16 cellular contexts compared by ENCODE assay signal in genomic region chr1:159196543-159196942, GRCh38. TPM values are rescaled to one million over a fixed set of nuclear protein-coding genes. Genes with fewer than 3 reads are reported as not detected.
DNase-seq lines count a peak whose midpoint lies in the region; ATAC-seq, FAIRE-seq and TF ChIP-seq lines count a peak whose summit lies in the region.
"Had no signal": no experiment of that assay in that cellular context is flagged by ENCODE, and none has a peak within 500 bp of the region (broad histone marks: within the 10 kb centered on the region; RNA-seq: fewer than 3 reads in every experiment).

No MANE protein-coding gene starts in this region.

- H3K9me3 Mint-ChIP-seq in Calu3 (ENCODE audit: low read depth, unreplicated experiment) = no peaks in the 10 kb centered on the region
- H3K9me3 Mint-ChIP-seq in T-cell = no peaks in the 10 kb centered on the region
- H3K9me3 Mint-ChIP-seq: activated CD4-positive, alpha-beta memory T cell treated with anti-CD3 and anti-CD28 coated beads for 36 hours had no signal

- peak; percentile 25 for TF ChIP-seq CTCF in Calu3 (IDR thresholded peaks at IDR 0.05; ENCODE audit: unreplicated experiment)
- peak in 2 of 3 experiments; percentile 28 to 44; a peak in 3 of 6 replicates for TF ChIP-seq CTCF in HCT116 (IDR thresholded peaks at IDR 0.05 in 2 of 3, conservative IDR thresholded peaks at IDR 0.05 in 1 of 3; ENCODE audit: borderline replicate concordance in 1 of 3, insufficient read depth in 1 of 3, low read depth in 2 of 3, low read length in 2 of 3)
- peak; percentile 8; the same call in 1 of the 2 replicates for TF ChIP-seq CTCF in WI38 (IDR thresholded peaks at IDR 0.05; ENCODE audit: low read depth, low read length)
- TF ChIP-seq CTCF in keratinocyte (optimal IDR thresholded peaks at IDR 0.05 in 1 of 3, IDR thresholded peaks at IDR 0.05 in 1 of 3, conservative IDR thresholded peaks at IDR 0.05 in 1 of 3; ENCODE audit: extremely low read depth in 1 of 3, insufficient read depth in 2 of 3, low read length in 3 of 3) = peak in 2 of 3 experiments; percentile 35 to 40

- DNase-seq in Calu3 (no peak), HCT116 (ENCODE audit: low read depth, low spot score) (no peak), keratinocyte (ENCODE audit: low read depth, low spot score) (no peak), NOMO-1 treated with dmso at 0.1 percent for 144 hours (lab: John Stamatoyannopoulos, UW; ENCODE audit: unreplicated experiment) (no peak), T-cell (no peak)
- DNase-seq: activated CD4-positive, alpha-beta memory T cell treated with anti-CD3 and anti-CD28 coated beads for 36 hours; activated naive CD4-positive, alpha-beta T cell treated with anti-CD3 and anti-CD28 coated beads, Interleukin-2, amount 50 U/mL, for 16 hours; cortex of kidney; NCI-H1092 treated with DMSO at 0.1 percent for 48 hours; NCI-H526 treated with DMSO at 0.1 percent for 48 hours; pancreas; stimulated activated CD4-positive, alpha-beta T cell treated with anti-CD3 and anti-CD28 coated beads, Interleukin-1b, Interleukin-23, amount 100 ng/mL, for 48 hours; stimulated activated naive CD4-positive, alpha-beta T cell had no signal

- H3K4me1 ChIP-seq in HCT116 (ENCODE audit: control insufficient read depth in 1 of 2, insufficient read depth in 2 of 2, low read length in 2 of 2) = no peaks in the 10 kb centered on the region
- H3K4me1 ChIP-seq in keratinocyte (ENCODE audit: control insufficient read depth, extremely low read depth, insufficient read depth, low read length) = no peaks in the 10 kb centered on the region
- H3K4me1 ChIP-seq: pancreas had no signal

- H3K27me3 Mint-ChIP-seq in Calu3 (ENCODE audit: unreplicated experiment) (peaks cover 93% of the 10 kb centered on the region), T-cell (peaks cover 34 to 45% of the 10 kb centered on the region in 2 donors)

- H3K4me3 Mint-ChIP-seq in Calu3 (ENCODE audit: low read depth, unreplicated experiment) (no peak overlapping the region), T-cell (no peak overlapping the region)
- H3K4me3 Mint-ChIP-seq: activated CD4-positive, alpha-beta memory T cell treated with anti-CD3 and anti-CD28 coated beads for 36 hours had no signal

- H3K9me1 ChIP-seq in keratinocyte (ENCODE audit: control insufficient read depth, extremely low read depth, insufficient read depth, low read length) = no peaks in the 10 kb centered on the region

- H3K27me3 ChIP-seq in HCT116 (ENCODE audit: insufficient read depth, low read length) = peaks cover 14% of the 10 kb centered on the region; the same call in 1 of the 2 replicates
- H3K27me3 ChIP-seq in keratinocyte (ENCODE audit: control insufficient read depth, extremely low read depth, insufficient read depth, low read length) = peaks cover 23% of the 10 kb centered on the region
- H3K27me3 ChIP-seq: pancreas had no signal

- H3K36me3 ChIP-seq in HCT116 (ENCODE audit: control insufficient read depth in 1 of 2, insufficient read depth in 2 of 2, low read length in 2 of 2) = no peaks in the 10 kb centered on the region
- H3K36me3 ChIP-seq in keratinocyte (ENCODE audit: control insufficient read depth in 2 of 2, extremely low read depth in 1 of 2, insufficient read depth in 2 of 2, low read length in 2 of 2) = no peaks in the 10 kb centered on the region
- H3K36me3 ChIP-seq: pancreas had no signal

- H3K9ac ChIP-seq in HCT116 (ENCODE audit: low read length) = no peak overlapping the region
- no peak overlapping the region for H3K9ac ChIP-seq in keratinocyte (ENCODE audit: control insufficient read depth, extremely low read depth, insufficient read depth, low read length)

- BruUV-seq in Calu3 (replicated peaks; lab: Mats Ljungman, UMichigan) (no TSS peak), HCT116 (replicated peaks; lab: Mats Ljungman, UMichigan) (no TSS peak)

- H3K4me2 ChIP-seq in HCT116 (ENCODE audit: low read length) = no peak overlapping the region
- no peak overlapping the region for H3K4me2 ChIP-seq in keratinocyte (ENCODE audit: control insufficient read depth, extremely low read depth, insufficient read depth, low read depth, low read length)

- H3K36me3 Mint-ChIP-seq in Calu3 (ENCODE audit: insufficient read depth, unreplicated experiment) = peaks cover 6% of the 10 kb centered on the region
- no peaks in the 10 kb centered on the region for H3K36me3 Mint-ChIP-seq in T-cell
- H3K36me3 Mint-ChIP-seq: activated CD4-positive, alpha-beta memory T cell treated with anti-CD3 and anti-CD28 coated beads for 36 hours had no signal

- H3K27ac Mint-ChIP-seq in Calu3 (ENCODE audit: unreplicated experiment) (no peak overlapping the region), T-cell (no peak overlapping the region)
- H3K27ac Mint-ChIP-seq: activated CD4-positive, alpha-beta memory T cell treated with anti-CD3 and anti-CD28 coated beads for 36 hours had no signal

- dilution Hi-C loops in keratinocyte (cut with MboI; ENCODE audit: extremely low pct_ligation_motif_present, low sequenced_read_pairs) = no loop called here

- H4K20me1 ChIP-seq in HCT116 (ENCODE audit: insufficient read depth) (no peaks in the 10 kb centered on the region), keratinocyte (ENCODE audit: control insufficient read depth, extremely low read depth, insufficient read depth, low read length) (no peaks in the 10 kb centered on the region)

- RAD21 ChIA-PET in HCT116 (lab: Charles Lee; ENCODE audit: low non-redundant PET in 1 of 2, low total read pairs in 2 of 2, uncharacterized antibody in 2 of 2, unreplicated experiment in 2 of 2) = no interaction called here

- H3K79me2 ChIP-seq in HCT116 (ENCODE audit: insufficient read depth, low read length) = no peaks in the 10 kb centered on the region
- no peaks in the 10 kb centered on the region for H3K79me2 ChIP-seq in keratinocyte (ENCODE audit: control insufficient read depth, insufficient read depth, low read length)

- no peak for FAIRE-seq in keratinocyte (lab: Jason Lieb, UNC)
- FAIRE-seq: pancreas had no signal

- H3K4me1 Mint-ChIP-seq in Calu3 (ENCODE audit: low read depth, unreplicated experiment) (no peaks in the 10 kb centered on the region), T-cell (peaks cover 0 to 12% (median 3%) of the 10 kb centered on the region in 3 donors)

- H2AFZ ChIP-seq in HCT116 (ENCODE audit: low read depth, low read length, poor library complexity, severe bottlenecking) (no peak overlapping the region), keratinocyte (ENCODE audit: control insufficient read depth, low read length) (no peak overlapping the region)

- H3K27ac ChIP-seq in HCT116 (ENCODE audit: low read depth, low read length) (no peak overlapping the region), keratinocyte (ENCODE audit: control insufficient read depth, insufficient read depth, low read length) (no peak overlapping the region)
- H3K27ac ChIP-seq: pancreas had no signal

- TF ChIP-seq POLR2A in HCT116 (IDR thresholded peaks at IDR 0.05; ENCODE audit: borderline replicate concordance, extremely low read depth, insufficient read depth, insufficient read length) = no peak

- no peak overlapping the region for H3K4me3 ChIP-seq in HCT116 (replicated peaks in 1 of 2; ENCODE audit: low read depth in 1 of 2, low read length in 2 of 2)
- H3K4me3 ChIP-seq in WI38 (ENCODE audit: low read depth, low read length) = no peak overlapping the region
- no peak overlapping the region for H3K4me3 ChIP-seq in keratinocyte (ENCODE audit: control insufficient read depth in 2 of 3, extremely low read depth in 1 of 3, insufficient read depth in 2 of 3, low read depth in 1 of 3, low read length in 3 of 3)
- H3K4me3 ChIP-seq: pancreas had no signal

- ATAC-seq in HCT116 (no peak), HG03095 (IDR thresholded peaks at IDR 0.05; ENCODE audit: unreplicated experiment) (no peak), T-cell (replicated peaks in 1 of 4) (no peak), GM19023 (IDR thresholded peaks at IDR 0.05; ENCODE audit: unreplicated experiment) (no peak)
- ATAC-seq: pancreas had no signal

- POLR2A ChIA-PET in HCT116 (lab: Charles Lee) (no interaction called here), T-cell (lab: Charles Lee) (no interaction called here)

- H3K9me2 ChIP-seq in HCT116 (ENCODE audit: insufficient read depth) = no peaks in the 10 kb centered on the region

- no peaks in the 10 kb centered on the region for H3K9me3 ChIP-seq in HCT116 (ENCODE audit: control insufficient read depth in 1 of 2, insufficient read depth in 1 of 2, low read depth in 1 of 2, low read length in 2 of 2)
- H3K9me3 ChIP-seq in keratinocyte (ENCODE audit: control insufficient read depth, low read depth, low read length) = no peaks in the 10 kb centered on the region
- H3K9me3 ChIP-seq: pancreas had no signal

- CTCF ChIA-PET in Calu3 (lab: Charles Lee) = interaction anchor here (0.9 to 1.9 kb wide), 6 partner anchors 12 to 64 kb away, joined by 3 to 8 read pairs (median 4); no protein-coding TSS in a partner anchor
- CTCF ChIA-PET in HCT116 (lab: Charles Lee) = interaction anchor here (0.7 to 1.8 kb wide), 5 partner anchors 14 to 64 kb away, joined by 3 to 11 read pairs (median 3); no protein-coding TSS in a partner anchor
- CTCF ChIA-PET in T-cell (lab: Charles Lee) = interaction anchor here (0.6 to 1.6 kb wide), 4 partner anchors 18 to 954 kb away, joined by 3 to 6 read pairs (median 4); no protein-coding TSS in a partner anchor

- no peak for TF ChIP-seq RAD21 in HCT116 (IDR thresholded peaks at IDR 0.05; ENCODE audit: low read depth)

- intact Hi-C loops in Calu3 (cut with micrococcal nuclease; ENCODE audit: unreplicated experiment) = no loop called here
- intact Hi-C loops in HCT116 (cut with micrococcal nuclease) = loop anchor here (5.0 kb wide), 1 partner anchor 64 kb away; no protein-coding TSS in a partner anchor

RNA-seq across cellular contexts. Expression of gene ACKR1, which starts 8.1 kb away (rescaled TPM):
- total RNA-seq in Calu3 (2022) (not detected in 2 replicates), HCT116 (2021; ENCODE audit: unreplicated experiment) (not detected), T-cell (under 1 TPM in 2 of 5 donors, not detected in 3; 0.20 to 0.28 TPM)
- not detected in 2 replicates for polyA plus RNA-seq in HCT116 (2012)
- polyA plus RNA-seq in keratinocyte = not detected in 3 replicates
- polyA plus RNA-seq in keratinocyte (2011; ENCODE audit: low read depth) = not detected
- polyA plus RNA-seq in keratinocyte (2011; cell fraction: cytosol; rRNA removed) = not detected in 2 replicates
- not detected in 2 replicates for polyA plus RNA-seq in keratinocyte (2011; cell fraction: nucleus; rRNA removed)
- not detected in 2 replicates for polyA plus RNA-seq in keratinocyte (2012; ENCODE audit: low replicate concordance)
- polyA minus RNA-seq in keratinocyte = not detected in 3 replicates
- not detected for polyA minus RNA-seq in keratinocyte (2011; cell fraction: cytosol; rRNA and poly(A)+ RNA removed)
- not detected in 2 replicates for polyA minus RNA-seq in keratinocyte (2011; cell fraction: nucleus; rRNA and poly(A)+ RNA removed)
- total RNA-seq: activated CD4-positive, alpha-beta memory T cell treated with anti-CD3 and anti-CD28 coated beads for 36 hours had no signal

RNA-seq across cellular contexts. Expression of gene CADM3, which starts 25.1 kb away (rescaled TPM):
- total RNA-seq in Calu3 (2022) (not detected in 2 replicates), HCT116 (2021; ENCODE audit: unreplicated experiment) (not detected), T-cell (not detected)
- polyA plus RNA-seq in HCT116 (2012) = not detected in 2 replicates
- polyA plus RNA-seq in keratinocyte = 0.03 TPM in 1 of 3 replicates, not detected in the others
- polyA plus RNA-seq in keratinocyte (2011; ENCODE audit: low read depth) = not detected
- 0.13 and 0.14 TPM in 2 replicates for polyA plus RNA-seq in keratinocyte (2011; cell fraction: cytosol; rRNA removed)
- polyA plus RNA-seq in keratinocyte (2011; cell fraction: nucleus; rRNA removed) = 0.13 TPM in 1 of 2 replicates, not detected in the other
- polyA plus RNA-seq in keratinocyte (2012; ENCODE audit: low replicate concordance) = not detected in 2 replicates
- polyA minus RNA-seq in keratinocyte = 0.10 TPM in 1 of 3 replicates, not detected in the others
- not detected for polyA minus RNA-seq in keratinocyte (2011; cell fraction: cytosol; rRNA and poly(A)+ RNA removed)
- not detected in 2 replicates for polyA minus RNA-seq in keratinocyte (2011; cell fraction: nucleus; rRNA and poly(A)+ RNA removed)
- total RNA-seq: activated CD4-positive, alpha-beta memory T cell treated with anti-CD3 and anti-CD28 coated beads for 36 hours had no signal
